In genomic region chr5:150184990-150185952, GRCh38 we compare ENCODE assay signal across 1 cellular context.
TF ChIP-seq lines count a peak whose summit lies in the region.

No MANE protein-coding gene starts in this region.

TF ChIP-seq in HepG2, 621 proteins besides CTCF, POLR2A, EP300 and RAD21 (continues in another document):
- TF ChIP-seq ARNTL (CRISPR knock-in tag; IDR thresholded peaks at IDR 0.05) (no peak), TBX3 (IDR thresholded peaks at IDR 0.05; ENCODE audit: borderline replicate concordance) (no peak), RELA (CRISPR knock-in tag; IDR thresholded peaks at IDR 0.05) (no peak), HNF4G (IDR thresholded peaks at IDR 0.05; ENCODE audit: borderline replicate concordance, low read depth, low read length) (peak; percentile 53), HNF4G (CRISPR knock-in tag; IDR thresholded peaks at IDR 0.05; ENCODE audit: borderline replicate concordance, low read depth) (no peak), BCLAF1 (IDR thresholded peaks at IDR 0.05) (no peak), MED1 (CRISPR knock-in tag; IDR thresholded peaks at IDR 0.05) (no peak), PAXIP1 (CRISPR knock-in tag; conservative IDR thresholded peaks at IDR 0.05) (0 out of 2 replicates have a peak, but pooled peaks have one; percentile 27), ZNF317 (CRISPR knock-in tag; IDR thresholded peaks at IDR 0.05) (no peak), ZMYM3 (CRISPR knock-in tag; IDR thresholded peaks at IDR 0.05) (no peak), ZNF367 (CRISPR knock-in tag; IDR thresholded peaks at IDR 0.05; ENCODE audit: borderline replicate concordance) (no peak), ZNF784 (CRISPR knock-in tag; IDR thresholded peaks at IDR 0.05; ENCODE audit: borderline replicate concordance) (no peak), TOE1 (CRISPR knock-in tag; IDR thresholded peaks at IDR 0.05) (no peak), ZNF10 (CRISPR knock-in tag; IDR thresholded peaks at IDR 0.05; ENCODE audit: borderline replicate concordance, low read depth) (no peak), THAP9 (CRISPR knock-in tag; IDR thresholded peaks at IDR 0.05; ENCODE audit: borderline replicate concordance) (no peak), NFATC3 (CRISPR knock-in tag; IDR thresholded peaks at IDR 0.05) (no peak), ZNF83 (CRISPR knock-in tag; IDR thresholded peaks at IDR 0.05; ENCODE audit: borderline replicate concordance) (no peak), CBX1 (IDR thresholded peaks at IDR 0.05; ENCODE audit: low read depth) (no peak), ZKSCAN1 (IDR thresholded peaks at IDR 0.05; ENCODE audit: low read length) (no peak), HIVEP1 (CRISPR knock-in tag; IDR thresholded peaks at IDR 0.05) (no peak), HES4 (CRISPR knock-in tag; IDR thresholded peaks at IDR 0.05; ENCODE audit: borderline replicate concordance) (no peak), ZNF572 (CRISPR knock-in tag; IDR thresholded peaks at IDR 0.05) (no peak), REPIN1 (CRISPR knock-in tag; IDR thresholded peaks at IDR 0.05; ENCODE audit: borderline replicate concordance, low read depth) (no peak), ZFY (CRISPR knock-in tag; IDR thresholded peaks at IDR 0.05) (peak; percentile 0; the same call in 1 of the 2 replicates), HNF4A (CRISPR knock-in tag; IDR thresholded peaks at IDR 0.05) (peak; percentile 67), PTBP1 (IDR thresholded peaks at IDR 0.05; ENCODE audit: low read depth, low read length, poor library complexity, severe bottlenecking) (no peak), CERS6 (CRISPR knock-in tag; IDR thresholded peaks at IDR 0.05) (no peak), PHF21A (CRISPR knock-in tag; IDR thresholded peaks at IDR 0.05) (0 out of 2 replicates have a peak, but pooled peaks have one; percentile 19), MAFF (IDR thresholded peaks at IDR 0.05; ENCODE audit: low read depth, low read length) (no peak), ZFP62 (CRISPR knock-in tag; IDR thresholded peaks at IDR 0.05) (no peak), ZFYVE20 (CRISPR knock-in tag; IDR thresholded peaks at IDR 0.05; ENCODE audit: borderline replicate concordance, low read depth) (no peak)
- TF ChIP-seq, protein P1, sequence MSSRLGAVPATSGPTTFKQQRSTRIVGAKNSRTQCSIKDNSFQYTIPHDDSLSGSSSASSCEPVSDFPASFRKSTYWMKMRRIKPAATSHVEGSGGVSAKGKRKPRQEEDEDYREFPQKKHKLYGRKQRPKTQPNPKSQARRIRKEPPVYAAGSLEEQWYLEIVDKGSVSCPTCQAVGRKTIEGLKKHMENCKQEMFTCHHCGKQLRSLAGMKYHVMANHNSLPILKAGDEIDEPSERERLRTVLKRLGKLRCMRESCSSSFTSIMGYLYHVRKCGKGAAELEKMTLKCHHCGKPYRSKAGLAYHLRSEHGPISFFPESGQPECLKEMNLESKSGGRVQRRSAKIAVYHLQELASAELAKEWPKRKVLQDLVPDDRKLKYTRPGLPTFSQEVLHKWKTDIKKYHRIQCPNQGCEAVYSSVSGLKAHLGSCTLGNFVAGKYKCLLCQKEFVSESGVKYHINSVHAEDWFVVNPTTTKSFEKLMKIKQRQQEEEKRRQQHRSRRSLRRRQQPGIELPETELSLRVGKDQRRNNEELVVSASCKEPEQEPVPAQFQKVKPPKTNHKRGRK (CRISPR knock-in tag; IDR thresholded peaks at IDR 0.05) = no peak
- TF ChIP-seq, protein P2, sequence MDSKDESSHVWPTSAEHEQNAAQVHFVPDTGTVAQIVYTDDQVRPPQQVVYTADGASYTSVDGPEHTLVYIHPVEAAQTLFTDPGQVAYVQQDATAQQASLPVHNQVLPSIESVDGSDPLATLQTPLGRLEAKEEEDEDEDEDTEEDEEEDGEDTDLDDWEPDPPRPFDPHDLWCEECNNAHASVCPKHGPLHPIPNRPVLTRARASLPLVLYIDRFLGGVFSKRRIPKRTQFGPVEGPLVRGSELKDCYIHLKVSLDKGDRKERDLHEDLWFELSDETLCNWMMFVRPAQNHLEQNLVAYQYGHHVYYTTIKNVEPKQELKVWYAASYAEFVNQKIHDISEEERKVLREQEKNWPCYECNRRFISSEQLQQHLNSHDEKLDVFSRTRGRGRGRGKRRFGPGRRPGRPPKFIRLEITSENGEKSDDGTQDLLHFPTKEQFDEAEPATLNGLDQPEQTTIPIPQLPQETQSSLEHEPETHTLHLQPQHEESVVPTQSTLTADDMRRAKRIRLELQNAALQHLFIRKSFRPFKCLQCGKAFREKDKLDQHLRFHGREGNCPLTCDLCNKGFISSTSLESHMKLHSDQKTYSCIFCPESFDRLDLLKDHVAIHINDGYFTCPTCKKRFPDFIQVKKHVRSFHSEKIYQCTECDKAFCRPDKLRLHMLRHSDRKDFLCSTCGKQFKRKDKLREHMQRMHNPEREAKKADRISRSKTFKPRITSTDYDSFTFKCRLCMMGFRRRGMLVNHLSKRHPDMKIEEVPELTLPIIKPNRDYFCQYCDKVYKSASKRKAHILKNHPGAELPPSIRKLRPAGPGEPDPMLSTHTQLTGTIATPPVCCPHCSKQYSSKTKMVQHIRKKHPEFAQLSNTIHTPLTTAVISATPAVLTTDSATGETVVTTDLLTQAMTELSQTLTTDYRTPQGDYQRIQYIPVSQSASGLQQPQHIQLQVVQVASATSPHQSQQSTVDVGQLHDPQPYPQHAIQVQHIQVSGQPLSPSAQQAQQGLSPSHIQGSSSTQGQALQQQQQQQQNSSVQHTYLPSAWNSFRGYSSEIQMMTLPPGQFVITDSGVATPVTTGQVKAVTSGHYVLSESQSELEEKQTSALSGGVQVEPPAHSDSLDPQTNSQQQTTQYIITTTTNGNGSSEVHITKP (CRISPR knock-in tag; IDR thresholded peaks at IDR 0.05; ENCODE audit: low read depth) = no peak
- TF ChIP-seq, protein P3, sequence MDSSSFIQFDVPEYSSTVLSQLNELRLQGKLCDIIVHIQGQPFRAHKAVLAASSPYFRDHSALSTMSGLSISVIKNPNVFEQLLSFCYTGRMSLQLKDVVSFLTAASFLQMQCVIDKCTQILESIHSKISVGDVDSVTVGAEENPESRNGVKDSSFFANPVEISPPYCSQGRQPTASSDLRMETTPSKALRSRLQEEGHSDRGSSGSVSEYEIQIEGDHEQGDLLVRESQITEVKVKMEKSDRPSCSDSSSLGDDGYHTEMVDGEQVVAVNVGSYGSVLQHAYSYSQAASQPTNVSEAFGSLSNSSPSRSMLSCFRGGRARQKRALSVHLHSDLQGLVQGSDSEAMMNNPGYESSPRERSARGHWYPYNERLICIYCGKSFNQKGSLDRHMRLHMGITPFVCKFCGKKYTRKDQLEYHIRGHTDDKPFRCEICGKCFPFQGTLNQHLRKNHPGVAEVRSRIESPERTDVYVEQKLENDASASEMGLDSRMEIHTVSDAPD (CRISPR knock-in tag; IDR thresholded peaks at IDR 0.05) = no peak
- TF ChIP-seq, protein P4, sequence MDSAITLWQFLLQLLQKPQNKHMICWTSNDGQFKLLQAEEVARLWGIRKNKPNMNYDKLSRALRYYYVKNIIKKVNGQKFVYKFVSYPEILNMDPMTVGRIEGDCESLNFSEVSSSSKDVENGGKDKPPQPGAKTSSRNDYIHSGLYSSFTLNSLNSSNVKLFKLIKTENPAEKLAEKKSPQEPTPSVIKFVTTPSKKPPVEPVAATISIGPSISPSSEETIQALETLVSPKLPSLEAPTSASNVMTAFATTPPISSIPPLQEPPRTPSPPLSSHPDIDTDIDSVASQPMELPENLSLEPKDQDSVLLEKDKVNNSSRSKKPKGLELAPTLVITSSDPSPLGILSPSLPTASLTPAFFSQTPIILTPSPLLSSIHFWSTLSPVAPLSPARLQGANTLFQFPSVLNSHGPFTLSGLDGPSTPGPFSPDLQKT (CRISPR knock-in tag; IDR thresholded peaks at IDR 0.05; ENCODE audit: borderline replicate concordance) = no peak
- TF ChIP-seq, protein P5, sequence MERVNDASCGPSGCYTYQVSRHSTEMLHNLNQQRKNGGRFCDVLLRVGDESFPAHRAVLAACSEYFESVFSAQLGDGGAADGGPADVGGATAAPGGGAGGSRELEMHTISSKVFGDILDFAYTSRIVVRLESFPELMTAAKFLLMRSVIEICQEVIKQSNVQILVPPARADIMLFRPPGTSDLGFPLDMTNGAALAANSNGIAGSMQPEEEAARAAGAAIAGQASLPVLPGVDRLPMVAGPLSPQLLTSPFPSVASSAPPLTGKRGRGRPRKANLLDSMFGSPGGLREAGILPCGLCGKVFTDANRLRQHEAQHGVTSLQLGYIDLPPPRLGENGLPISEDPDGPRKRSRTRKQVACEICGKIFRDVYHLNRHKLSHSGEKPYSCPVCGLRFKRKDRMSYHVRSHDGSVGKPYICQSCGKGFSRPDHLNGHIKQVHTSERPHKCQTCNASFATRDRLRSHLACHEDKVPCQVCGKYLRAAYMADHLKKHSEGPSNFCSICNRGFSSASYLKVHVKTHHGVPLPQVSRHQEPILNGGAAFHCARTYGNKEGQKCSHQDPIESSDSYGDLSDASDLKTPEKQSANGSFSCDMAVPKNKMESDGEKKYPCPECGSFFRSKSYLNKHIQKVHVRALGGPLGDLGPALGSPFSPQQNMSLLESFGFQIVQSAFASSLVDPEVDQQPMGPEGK (CRISPR knock-in tag; IDR thresholded peaks at IDR 0.05) = peak; percentile 54; the same call in 1 of the 2 replicates
